In genomic region chr17:20116683-20117309, GRCh38 we compare ENCODE assay signal across 8 cellular contexts.
DNase-seq lines count a peak whose midpoint lies in the region; ATAC-seq, FAIRE-seq and TF ChIP-seq lines count a peak whose summit lies in the region.

No MANE protein-coding gene starts in this region.

- intact Hi-C loops in Right ventricle myocardium superior (cut with DNase I) (loop anchor here (5.0 kb wide), 1 partner anchor 124 kb away; no protein-coding TSS in a partner anchor), endothelial cell of umbilical vein (cut with micrococcal nuclease) (loop anchor here (1.0 to 5.0 kb wide), 2 partner anchors 109 to 124 kb away; partner anchors contain the start of gene SPECC1)

- H3K27ac Mint-ChIP-seq in natural killer cell treated with Interleukin-12 subunit alpha and Interleukin-12 subunit beta and Interleukin-15 and Interleukin-18, amount 100 ng/mL, for 72 hours: no peak overlapping the region

- H3K9me3 Mint-ChIP-seq in natural killer cell treated with Interleukin-12 subunit alpha and Interleukin-12 subunit beta and Interleukin-15 and Interleukin-18, amount 100 ng/mL, for 72 hours: no peaks in the 10 kb centered on the region

- H3K9me3 ChIP-seq in right atrium auricular region: no peaks in the 10 kb centered on the region
- no peaks in the 10 kb centered on the region for H3K9me3 ChIP-seq in endothelial cell of umbilical vein (replicated peaks; ENCODE audit: control insufficient read depth, insufficient read depth, low read length)
- H3K9me3 ChIP-seq in tibial nerve: no peaks in the 10 kb centered on the region

- H3K27me3 Mint-ChIP-seq in natural killer cell treated with Interleukin-12 subunit alpha and Interleukin-12 subunit beta and Interleukin-15 and Interleukin-18, amount 100 ng/mL, for 72 hours: no peaks in the 10 kb centered on the region

- ATAC-seq in Right ventricle myocardium superior (ENCODE audit: poor library complexity): peak; percentile 82
- peak; percentile 51 to 78 for ATAC-seq in natural killer cell treated with Interleukin-12 subunit alpha and Interleukin-12 subunit beta and Interleukin-15 and Interleukin-18, amount 100 ng/mL, for 72 hours

- H3K4me3 ChIP-seq in right atrium auricular region (no peak overlapping the region), endothelial cell of umbilical vein (replicated peaks in 1 of 3; ENCODE audit: insufficient read depth in 1 of 3, low read depth in 1 of 3, low read length in 3 of 3) (no peak overlapping the region), tibial nerve (no peak overlapping the region)

- BruUV-seq in endothelial cell of umbilical vein (replicated peaks; lab: Mats Ljungman, UMichigan): no TSS peak

- DNase-seq in Right ventricle myocardium superior (no peak), right atrium auricular region (ENCODE audit: low spot score) (no peak), NCI-H510A treated with DMSO at 0.1 percent for 48 hours (lab: John Stamatoyannopoulos, UW) (peak; percentile 63), endothelial cell of umbilical vein (ENCODE audit: low read depth, low spot score) (peak; percentile 48), tibial nerve (ENCODE audit: low spot score in 2 of 2) (peak in 1 of 2 donors; percentile 86)
- DNase-seq in activated CD8-positive, alpha-beta memory T cell treated with anti-CD3 and anti-CD28 coated beads for 24 hours: peak; percentile 67
- no peak for DNase-seq in natural killer cell treated with Interleukin-12 subunit alpha and Interleukin-12 subunit beta and Interleukin-15 and Interleukin-18, amount 100 ng/mL, for 72 hours (ENCODE audit: low spot score)
- DNase-seq in NK-92 treated with Interleukin-12 subunit alpha and Interleukin-12 subunit beta, amount 100 ng/mL, for 24 hours (lab: John Stamatoyannopoulos, UW): no peak

- CTCF ChIA-PET in endothelial cell of umbilical vein (lab: Charles Lee): interaction anchor here (0.7 to 2.5 kb wide), 12 partner anchors 10 to 754 kb away, joined by 3 to 125 read pairs (median 4); partner anchors contain the start of genes B9D1 and SPECC1

- no peaks in the 10 kb centered on the region for H4K20me1 ChIP-seq in endothelial cell of umbilical vein (replicated peaks; ENCODE audit: control insufficient read depth, extremely low read depth, insufficient read depth, low read length)

- H3K4me1 Mint-ChIP-seq in natural killer cell treated with Interleukin-12 subunit alpha and Interleukin-12 subunit beta and Interleukin-15 and Interleukin-18, amount 100 ng/mL, for 72 hours (ENCODE audit: low read depth in 2 of 2): peaks cover 2 to 3% of the 10 kb centered on the region in 2 donors

- no peak overlapping the region for H3K4me3 Mint-ChIP-seq in natural killer cell treated with Interleukin-12 subunit alpha and Interleukin-12 subunit beta and Interleukin-15 and Interleukin-18, amount 100 ng/mL, for 72 hours

- no peak overlapping the region for H3K4me2 ChIP-seq in endothelial cell of umbilical vein (ENCODE audit: insufficient read depth, low read length)

- TF ChIP-seq CTCF in right atrium auricular region (IDR thresholded peaks at IDR 0.05) (peak in 1 of 2 donors; percentile 79), endothelial cell of umbilical vein (IDR thresholded peaks at IDR 0.05; ENCODE audit: extremely low read depth in 1 of 2, insufficient read depth in 1 of 2, low read depth in 1 of 2, low read length in 2 of 2) (peak; percentile 59 to 62), tibial nerve (IDR thresholded peaks at IDR 0.05) (peak; percentile 53 to 68 (median 62))

- TF ChIP-seq EP300 in tibial nerve (IDR thresholded peaks at IDR 0.05): no peak

- H3K9ac ChIP-seq in endothelial cell of umbilical vein (replicated peaks; ENCODE audit: extremely low read depth, insufficient read depth, low read length): no peak overlapping the region

- H3K4me1 ChIP-seq in right atrium auricular region: peaks cover 0 to 10% of the 10 kb centered on the region in 2 donors
- H3K4me1 ChIP-seq in endothelial cell of umbilical vein (ENCODE audit: control insufficient read depth, extremely low read depth, insufficient read depth, low read length): no peaks in the 10 kb centered on the region
- H3K4me1 ChIP-seq in tibial nerve: peaks cover 0 to 15% (median 4%) of the 10 kb centered on the region in 4 donors

- H2AFZ ChIP-seq in endothelial cell of umbilical vein (ENCODE audit: low read depth, low read length): no peak overlapping the region

- TF ChIP-seq POLR2A in endothelial cell of umbilical vein (IDR thresholded peaks at IDR 0.05; ENCODE audit: low read depth, low read length) (no peak), tibial nerve (IDR thresholded peaks at IDR 0.05) (no peak)

- H3K79me2 ChIP-seq in endothelial cell of umbilical vein (ENCODE audit: control insufficient read depth, insufficient read depth, low read length): no peaks in the 10 kb centered on the region

- 18 to 20% methylated on average over 8 of the region's 8 CpGs for WGBS in tibial nerve, 2 donors

- H3K36me3 ChIP-seq in right atrium auricular region (no peaks in the 10 kb centered on the region), endothelial cell of umbilical vein (ENCODE audit: control insufficient read depth in 2 of 2, extremely low read depth in 1 of 2, insufficient read depth in 2 of 2, low read length in 2 of 2) (no peaks in the 10 kb centered on the region), tibial nerve (no peaks in the 10 kb centered on the region)

- FAIRE-seq in endothelial cell of umbilical vein (lab: Jason Lieb, UNC): peak; percentile 50

- no peaks in the 10 kb centered on the region for H3K9me1 ChIP-seq in endothelial cell of umbilical vein (replicated peaks; ENCODE audit: control insufficient read depth, extremely low read depth, insufficient read depth, low read length)

- H3K27me3 ChIP-seq in right atrium auricular region (no peaks in the 10 kb centered on the region), endothelial cell of umbilical vein (ENCODE audit: control insufficient read depth in 2 of 2, insufficient read depth in 2 of 2, low read length in 2 of 2) (peaks cover 0 to 3% of the 10 kb centered on the region in 2 experiments), tibial nerve (no peaks in the 10 kb centered on the region)

- dilution Hi-C loops in endothelial cell of umbilical vein (cut with MboI; ENCODE audit: extremely low pct_ligation_motif_present, low sequenced_read_pairs): no loop called here

- peaks cover 4% of the 10 kb centered on the region for H3K36me3 Mint-ChIP-seq in natural killer cell treated with Interleukin-12 subunit alpha and Interleukin-12 subunit beta and Interleukin-15 and Interleukin-18, amount 100 ng/mL, for 72 hours

- POLR2A ChIA-PET in endothelial cell of umbilical vein (lab: Charles Lee): no interaction called here

- H3K27ac ChIP-seq in right atrium auricular region (no peak overlapping the region), endothelial cell of umbilical vein (ENCODE audit: insufficient read depth, low read depth, low read length) (no peak overlapping the region), tibial nerve (no peak overlapping the region)

TF ChIP-seq in endothelial cell of umbilical vein, 7 proteins besides CTCF, POLR2A, EP300 and RAD21:
- TF ChIP-seq FOS (IDR thresholded peaks at IDR 0.05; ENCODE audit: borderline replicate concordance, insufficient read depth, low read length) (no peak), GATA2 (IDR thresholded peaks at IDR 0.05; ENCODE audit: insufficient read depth, insufficient read length, low read depth, low read length) (no peak), POLR2AphosphoS5 (IDR thresholded peaks at IDR 0.05; ENCODE audit: insufficient read depth, low read depth, low read length) (no peak), MYC (IDR thresholded peaks at IDR 0.05; ENCODE audit: low read depth, low read length) (no peak), MAX (IDR thresholded peaks at IDR 0.05; ENCODE audit: insufficient read depth, insufficient read length) (no peak), EZH2 (IDR thresholded peaks at IDR 0.05; ENCODE audit: borderline replicate concordance, low read depth, low read length, severe bottlenecking) (no peak), JUN (IDR thresholded peaks at IDR 0.05; ENCODE audit: borderline replicate concordance, insufficient read depth, insufficient read length, low read depth) (no peak)

Comparison
In these comparisons a context has a peak if more than half of its experiments do, and no peak if none do; other contexts are left out.
1. DNase-seq: peak in NCI-H510A treated with DMSO at 0.1 percent for 48 hours (single experiment), activated CD8-positive, alpha-beta memory T cell treated with anti-CD3 and anti-CD28 coated beads for 24 hours (single experiment) and endothelial cell of umbilical vein (single experiment); none in Right ventricle myocardium superior (single experiment), right atrium auricular region (single experiment), natural killer cell treated with Interleukin-12 subunit alpha and Interleukin-12 subunit beta and Interleukin-15 and Interleukin-18, amount 100 ng/mL, for 72 hours (single experiment) and NK-92 treated with Interleukin-12 subunit alpha and Interleukin-12 subunit beta, amount 100 ng/mL, for 24 hours (single experiment).